Comparison of ENCODE assay signal across 1 cellular context in the genomic region with DNA sequence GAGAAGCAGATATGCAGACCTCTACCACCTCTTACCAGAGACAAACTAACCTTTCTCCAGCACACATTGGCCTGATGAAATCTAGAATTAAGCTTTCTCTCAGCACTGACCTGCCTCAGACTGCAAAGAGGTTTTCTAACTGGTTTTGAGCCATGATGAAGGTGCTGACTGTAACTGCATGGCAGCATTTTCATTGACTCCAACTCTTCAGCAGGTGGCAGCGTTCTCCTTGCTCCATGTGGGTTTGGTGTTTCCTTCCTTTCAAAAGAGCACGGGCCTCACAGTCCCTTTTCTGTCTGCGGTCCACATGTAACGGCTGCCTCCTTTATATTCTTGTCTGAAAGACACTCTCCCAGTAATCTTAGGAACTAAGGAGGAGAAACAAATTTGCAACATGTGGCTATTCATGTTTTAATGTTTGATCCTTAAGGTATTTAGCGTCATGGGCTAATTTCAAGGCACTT.
A peak's percentile ranks its signal among the peaks of the same experiment; 100 is the strongest.
TF ChIP-seq lines count a peak whose summit lies in the region.

No MANE protein-coding gene starts in this region.

TF ChIP-seq in GM12878, 131 proteins besides CTCF, POLR2A, EP300 and RAD21 (continued from another document):
- TF ChIP-seq, protein P1, sequence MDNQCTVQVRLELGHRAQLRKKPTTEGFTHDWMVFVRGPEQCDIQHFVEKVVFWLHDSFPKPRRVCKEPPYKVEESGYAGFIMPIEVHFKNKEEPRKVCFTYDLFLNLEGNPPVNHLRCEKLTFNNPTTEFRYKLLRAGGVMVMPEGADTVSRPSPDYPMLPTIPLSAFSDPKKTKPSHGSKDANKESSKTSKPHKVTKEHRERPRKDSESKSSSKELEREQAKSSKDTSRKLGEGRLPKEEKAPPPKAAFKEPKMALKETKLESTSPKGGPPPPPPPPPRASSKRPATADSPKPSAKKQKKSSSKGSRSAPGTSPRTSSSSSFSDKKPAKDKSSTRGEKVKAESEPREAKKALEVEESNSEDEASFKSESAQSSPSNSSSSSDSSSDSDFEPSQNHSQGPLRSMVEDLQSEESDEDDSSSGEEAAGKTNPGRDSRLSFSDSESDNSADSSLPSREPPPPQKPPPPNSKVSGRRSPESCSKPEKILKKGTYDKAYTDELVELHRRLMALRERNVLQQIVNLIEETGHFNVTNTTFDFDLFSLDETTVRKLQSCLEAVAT (IDR thresholded peaks at IDR 0.05) = 0 out of 2 replicates have a peak, but pooled peaks have one; percentile 54
- TF ChIP-seq EGR1 (IDR thresholded peaks at IDR 0.05; ENCODE audit: borderline replicate concordance in 1 of 2, low read depth in 2 of 2, low read length in 2 of 2) (no peak), SMC3 (IDR thresholded peaks at IDR 0.05; ENCODE audit: borderline replicate concordance, low read length) (peak; percentile 66)
- TF ChIP-seq, protein P2, sequence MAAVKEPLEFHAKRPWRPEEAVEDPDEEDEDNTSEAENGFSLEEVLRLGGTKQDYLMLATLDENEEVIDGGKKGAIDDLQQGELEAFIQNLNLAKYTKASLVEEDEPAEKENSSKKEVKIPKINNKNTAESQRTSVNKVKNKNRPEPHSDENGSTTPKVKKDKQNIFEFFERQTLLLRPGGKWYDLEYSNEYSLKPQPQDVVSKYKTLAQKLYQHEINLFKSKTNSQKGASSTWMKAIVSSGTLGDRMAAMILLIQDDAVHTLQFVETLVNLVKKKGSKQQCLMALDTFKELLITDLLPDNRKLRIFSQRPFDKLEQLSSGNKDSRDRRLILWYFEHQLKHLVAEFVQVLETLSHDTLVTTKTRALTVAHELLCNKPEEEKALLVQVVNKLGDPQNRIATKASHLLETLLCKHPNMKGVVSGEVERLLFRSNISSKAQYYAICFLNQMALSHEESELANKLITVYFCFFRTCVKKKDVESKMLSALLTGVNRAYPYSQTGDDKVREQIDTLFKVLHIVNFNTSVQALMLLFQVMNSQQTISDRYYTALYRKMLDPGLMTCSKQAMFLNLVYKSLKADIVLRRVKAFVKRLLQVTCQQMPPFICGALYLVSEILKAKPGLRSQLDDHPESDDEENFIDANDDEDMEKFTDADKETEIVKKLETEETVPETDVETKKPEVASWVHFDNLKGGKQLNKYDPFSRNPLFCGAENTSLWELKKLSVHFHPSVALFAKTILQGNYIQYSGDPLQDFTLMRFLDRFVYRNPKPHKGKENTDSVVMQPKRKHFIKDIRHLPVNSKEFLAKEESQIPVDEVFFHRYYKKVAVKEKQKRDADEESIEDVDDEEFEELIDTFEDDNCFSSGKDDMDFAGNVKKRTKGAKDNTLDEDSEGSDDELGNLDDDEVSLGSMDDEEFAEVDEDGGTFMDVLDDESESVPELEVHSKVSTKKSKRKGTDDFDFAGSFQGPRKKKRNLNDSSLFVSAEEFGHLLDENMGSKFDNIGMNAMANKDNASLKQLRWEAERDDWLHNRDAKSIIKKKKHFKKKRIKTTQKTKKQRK (IDR thresholded peaks at IDR 0.05; ENCODE audit: low read depth, low read length) = no peak
